ENCODE assay signal across 13 cellular contexts in genomic region chr16:12027091-12027490, GRCh38. TPM values are rescaled to one million over a fixed set of nuclear protein-coding genes. Genes with fewer than 3 reads are reported as not detected.
DNase-seq lines count a peak whose midpoint lies in the region; ATAC-seq and TF ChIP-seq lines count a peak whose summit lies in the region.
"Had no signal": no experiment of that assay in that cellular context is flagged by ENCODE, and none has a peak within 500 bp of the region (broad histone marks: within the 10 kb centered on the region; RNA-seq: fewer than 3 reads in every experiment).

No MANE protein-coding gene starts in this region.

- TF ChIP-seq CTCF in left lung (IDR thresholded peaks at IDR 0.05) = no peak

- no peak overlapping the region for H3K4me3 Mint-ChIP-seq in stimulated activated effector memory CD8-positive, alpha-beta T cell treated with anti-CD3 and anti-CD28 coated beads, Interleukin-12 subunit alpha, Interleukin-12 subunit beta, amount 100 ng/mL, for 72 hours
- H3K4me3 Mint-ChIP-seq: activated CD8-positive, alpha-beta memory T cell treated with anti-CD3 and anti-CD28 coated beads, Interleukin-2, amount 10 ng/mL, durations not matched to agents 7 days and 5 days had no signal

- H3K9me2 ChIP-seq in GM23248 (ENCODE audit: insufficient read depth) = no peaks in the 10 kb centered on the region

- no peaks in the 10 kb centered on the region for H3F3A ChIP-seq in GM23248 (ENCODE audit: insufficient read depth)

- in situ Hi-C loops in GM23248 (cut with MboI) = no loop called here

- no peaks in the 10 kb centered on the region for H4K20me1 ChIP-seq in GM23248 (ENCODE audit: insufficient read depth)

- H2AFZ ChIP-seq in GM23248 = no peak overlapping the region
- H2AFZ ChIP-seq: hepatocyte had no signal

- peaks cover 6% of the 10 kb centered on the region for H3K4me1 Mint-ChIP-seq in stimulated activated effector memory CD8-positive, alpha-beta T cell treated with anti-CD3 and anti-CD28 coated beads, Interleukin-12 subunit alpha, Interleukin-12 subunit beta, amount 100 ng/mL, for 72 hours

- H3K4me3 ChIP-seq in left lung (no peak overlapping the region), GM23248 (no peak overlapping the region)
- H3K4me3 ChIP-seq: hepatocyte had no signal

- H3K4me1 ChIP-seq in left lung (no peaks in the 10 kb centered on the region), GM23248 (ENCODE audit: insufficient read depth) (no peaks in the 10 kb centered on the region)

- H3K27ac ChIP-seq in left lung (no peak overlapping the region), GM23248 (no peak overlapping the region)

- intact Hi-C loops in left lung (cut with DNase I) = no loop called here

- H3K9me3 Mint-ChIP-seq in stimulated activated effector memory CD8-positive, alpha-beta T cell treated with anti-CD3 and anti-CD28 coated beads, Interleukin-12 subunit alpha, Interleukin-12 subunit beta, amount 100 ng/mL, for 72 hours = no peaks in the 10 kb centered on the region

- peaks cover 8% of the 10 kb centered on the region for H3K79me2 ChIP-seq in GM23248 (ENCODE audit: insufficient read depth)
- H3K79me2 ChIP-seq: hepatocyte had no signal

- WGBS in GM23248 (ENCODE audit: low coverage in 1 of 2, low lambda C conversion rate in 2 of 2, missing lambda C conversion rate in 2 of 2), 2 experiments = 93% methylated on average over 11 of the region's 11 CpGs

- no peaks in the 10 kb centered on the region for H3K36me3 Mint-ChIP-seq in stimulated activated effector memory CD8-positive, alpha-beta T cell treated with anti-CD3 and anti-CD28 coated beads, Interleukin-12 subunit alpha, Interleukin-12 subunit beta, amount 100 ng/mL, for 72 hours

- H3K36me3 ChIP-seq in left lung (peaks cover 0 to 21% of the 10 kb centered on the region in 2 donors), GM23248 (ENCODE audit: low read depth) (no peaks in the 10 kb centered on the region)

- DNase-seq in HT-29 (ENCODE audit: low spot score) = peak; percentile 88
- DNase-seq in NCI-H526 (lab: John Stamatoyannopoulos, UW) = peak; percentile 15 to 47
- DNase-seq in dermis blood vessel endothelial cell = peak; percentile 14
- DNase-seq in stimulated activated effector memory CD8-positive, alpha-beta T cell treated with anti-CD3 and anti-CD28 coated beads, Interleukin-12 subunit alpha, Interleukin-12 subunit beta, amount 100 ng/mL, for 72 hours (ENCODE audit: low spot score in 2 of 2) = no peak
- no peak for DNase-seq in GM19238 (ENCODE audit: insufficient read length, low spot score)
- no peak for DNase-seq in left lung
- DNase-seq in GM23248 = no peak
- DNase-seq in hepatic stellate cell (ENCODE audit: low spot score) = no peak
- DNase-seq: activated CD8-positive, alpha-beta memory T cell treated with anti-CD3 and anti-CD28 coated beads, Interleukin-2, amount 10 ng/mL, durations not matched to agents 7 days and 5 days; effector memory CD4-positive, alpha-beta T cell; NCI-H446 treated with DMSO at 0.1 percent for 48 hours; T-helper 2 cell had no signal

- no peak overlapping the region for H3K9ac ChIP-seq in GM23248

- H3K4me2 ChIP-seq in GM23248 (ENCODE audit: unreplicated experiment) = no peak overlapping the region
- H3K4me2 ChIP-seq: hepatocyte had no signal

- H3K27me3 ChIP-seq in left lung (no peaks in the 10 kb centered on the region), GM23248 (replicated peaks; ENCODE audit: insufficient read depth) (no peaks in the 10 kb centered on the region)
- H3K27me3 ChIP-seq: hepatocyte had no signal

- H3K27ac Mint-ChIP-seq in stimulated activated effector memory CD8-positive, alpha-beta T cell treated with anti-CD3 and anti-CD28 coated beads, Interleukin-12 subunit alpha, Interleukin-12 subunit beta, amount 100 ng/mL, for 72 hours = no peak overlapping the region
- H3K27ac Mint-ChIP-seq: activated CD8-positive, alpha-beta memory T cell treated with anti-CD3 and anti-CD28 coated beads, Interleukin-2, amount 10 ng/mL, durations not matched to agents 7 days and 5 days had no signal

- H3K9me3 ChIP-seq in left lung = no peaks in the 10 kb centered on the region
- no peaks in the 10 kb centered on the region for H3K9me3 ChIP-seq in GM23248 (ENCODE audit: low read depth)

- ATAC-seq in stimulated activated effector memory CD8-positive, alpha-beta T cell treated with anti-CD3 and anti-CD28 coated beads, Interleukin-12 subunit alpha, Interleukin-12 subunit beta, amount 100 ng/mL, for 72 hours = peak; percentile 39
- no peak for ATAC-seq in left lung
- ATAC-seq: activated CD8-positive, alpha-beta memory T cell treated with anti-CD3 and anti-CD28 coated beads, Interleukin-2, amount 10 ng/mL, durations not matched to agents 7 days and 5 days had no signal

RNA-seq across cellular contexts. Expression of gene SNX29, which starts 50.6 kb away (rescaled TPM):
- total RNA-seq in HT-29 (2014; rRNA removed; shearing (Covaris generic)) = 4.9 and 7.9 TPM in 2 replicates
- total RNA-seq in dermis blood vessel endothelial cell (16.5 and 18.5 TPM in 2 replicates), left lung (10 to 100 TPM; 33.2 to 41.0 TPM)
- 14.5 and 16.4 TPM in 2 replicates for total RNA-seq in GM23248 (2014; rRNA removed; shearing (Covaris generic))
- polyA plus RNA-seq in GM23248 (2016; fragmentation: Nextera tagmentation; extraction: Ambion mirVana) = 20.4 and 23.5 TPM in 2 replicates

Comparison
In these comparisons a context has a peak if more than half of its experiments do, and no peak if none do; other contexts are left out.
1. DNase-seq: peak in HT-29 (single experiment), NCI-H526 (2 of 2) and dermis blood vessel endothelial cell (single experiment); none in stimulated activated effector memory CD8-positive, alpha-beta T cell treated with anti-CD3 and anti-CD28 coated beads, Interleukin-12 subunit alpha, Interleukin-12 subunit beta, amount 100 ng/mL, for 72 hours (0 of 2), GM19238 (single experiment), left lung (0 of 2), GM23248 (single experiment) and hepatic stellate cell (single experiment).